In the genomic region with DNA sequence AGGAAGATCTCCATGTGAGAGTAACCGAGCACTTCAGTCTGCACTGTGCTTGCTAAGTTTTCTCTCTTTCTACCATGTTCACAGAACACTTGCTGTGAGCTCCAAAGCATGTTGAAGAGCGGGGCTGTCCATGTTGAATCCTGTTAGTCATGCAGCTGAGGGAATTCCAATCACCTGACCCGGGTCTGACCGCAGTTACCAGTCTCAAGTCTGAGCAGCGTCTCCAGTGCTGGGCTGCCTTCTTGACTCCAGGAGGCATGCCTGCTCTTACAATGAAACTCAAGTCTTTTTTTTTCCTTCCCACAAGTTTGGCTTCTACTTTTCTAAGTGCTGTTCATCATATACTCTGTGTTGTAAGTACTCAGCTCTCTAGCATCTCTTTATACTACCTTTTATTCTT, we compare ENCODE assay signal across 13 cellular contexts. TPM values are rescaled to one million over a fixed set of nuclear protein-coding genes. Genes with fewer than 3 reads are reported as not detected.
DNase-seq lines count a peak whose midpoint lies in the region; ATAC-seq and TF ChIP-seq lines count a peak whose summit lies in the region.
"Had no signal": no experiment of that assay in that cellular context is flagged by ENCODE, and none has a peak within 500 bp of the region (broad histone marks: within the 10 kb centered on the region; RNA-seq: fewer than 3 reads in every experiment).

No MANE protein-coding gene starts in this region.

- POLR2A ChIA-PET in OCI-LY7 (lab: Charles Lee): no interaction called here

- peaks cover 33% of the 10 kb centered on the region for H3K4me1 Mint-ChIP-seq in activated naive CD8-positive, alpha-beta T cell treated with anti-CD3 and anti-CD28 coated beads for 36 hours

- no peak for TF ChIP-seq CTCF in OCI-LY7 (conservative IDR thresholded peaks at IDR 0.05; ENCODE audit: low read length)

- H3K9me3 ChIP-seq in OCI-LY7 (ENCODE audit: low read length): peaks cover 5% of the 10 kb centered on the region; the same call in 1 of the 2 replicates
- H3K9me3 ChIP-seq: ascending aorta, upper lobe of right lung had no signal

- H3K27me3 Mint-ChIP-seq in activated naive CD8-positive, alpha-beta T cell treated with anti-CD3 and anti-CD28 coated beads for 36 hours: peaks cover 40% of the 10 kb centered on the region

- no peak overlapping the region for H3K27ac Mint-ChIP-seq in activated naive CD8-positive, alpha-beta T cell treated with anti-CD3 and anti-CD28 coated beads for 36 hours
- H3K27ac Mint-ChIP-seq: activated CD8-positive, alpha-beta T cell treated with anti-CD3 and anti-CD28 coated beads for 36 hours had no signal

- no peak overlapping the region for H3K4me3 ChIP-seq in OCI-LY7 (ENCODE audit: low read depth, low read length, poor library complexity, severe bottlenecking)
- H3K4me3 ChIP-seq: ascending aorta, upper lobe of right lung had no signal

- 0 out of 2 replicates have a peak overlapping the region, but pooled peaks have one; percentile 15 for H2AFZ ChIP-seq in OCI-LY7 (ENCODE audit: low read length)

- no peaks in the 10 kb centered on the region for H3K9me2 ChIP-seq in OCI-LY7 (ENCODE audit: insufficient read depth, low read length)

- intact Hi-C loops in OCI-LY7 (cut with micrococcal nuclease; ENCODE audit: unreplicated experiment): no loop called here

- H3K36me3 Mint-ChIP-seq in activated naive CD8-positive, alpha-beta T cell treated with anti-CD3 and anti-CD28 coated beads for 36 hours: no peaks in the 10 kb centered on the region

- ATAC-seq in GM18511 (IDR thresholded peaks at IDR 0.05; ENCODE audit: unreplicated experiment): no peak
- ATAC-seq: activated CD8-positive, alpha-beta T cell treated with anti-CD3 and anti-CD28 coated beads for 36 hours; upper lobe of right lung had no signal

- H3K4me1 ChIP-seq in OCI-LY7 (ENCODE audit: insufficient read depth, low read length, poor library complexity, severe bottlenecking): peaks cover 35% of the 10 kb centered on the region
- H3K4me1 ChIP-seq: ascending aorta had no signal

- no peaks in the 10 kb centered on the region for H3K36me3 ChIP-seq in OCI-LY7 (ENCODE audit: insufficient read depth, low read length)
- H3K36me3 ChIP-seq: ascending aorta, upper lobe of right lung had no signal

- DNase-seq in EH (ENCODE audit: low read depth) (peak; percentile 93), OCI-LY7 (ENCODE audit: low spot score) (no peak), dermis blood vessel endothelial cell (peak; percentile 32), myocyte (ENCODE audit: low read depth) (peak; percentile 96), medulla oblongata (ENCODE audit: extremely low spot score) (no peak)
- no peak for DNase-seq in effector CD4-positive, alpha-beta T cell
- DNase-seq in activated naive CD8-positive, alpha-beta T cell treated with anti-CD3 and anti-CD28 coated beads for 36 hours: no peak
- DNase-seq: activated CD8-positive, alpha-beta T cell treated with anti-CD3 and anti-CD28 coated beads for 36 hours; DMS53; NCI-H2081; upper lobe of right lung had no signal

- CTCF ChIA-PET in OCI-LY7 (lab: Charles Lee; ENCODE audit: unreplicated experiment): no interaction called here

- H3K4me3 Mint-ChIP-seq in activated naive CD8-positive, alpha-beta T cell treated with anti-CD3 and anti-CD28 coated beads for 36 hours: no peak overlapping the region
- H3K4me3 Mint-ChIP-seq: activated CD8-positive, alpha-beta T cell treated with anti-CD3 and anti-CD28 coated beads for 36 hours had no signal

- H3K79me2 ChIP-seq in OCI-LY7 (ENCODE audit: insufficient read depth, low read depth, low read length): no peaks in the 10 kb centered on the region

- BruUV-seq in OCI-LY7 (replicated peaks; lab: Mats Ljungman, UMichigan): no TSS peak

- H3K9me3 Mint-ChIP-seq in activated naive CD8-positive, alpha-beta T cell treated with anti-CD3 and anti-CD28 coated beads for 36 hours: no peaks in the 10 kb centered on the region
- H3K9me3 Mint-ChIP-seq: activated CD8-positive, alpha-beta T cell treated with anti-CD3 and anti-CD28 coated beads for 36 hours had no signal

- no peak overlapping the region for H3K27ac ChIP-seq in OCI-LY7 (ENCODE audit: low read depth, low read length, poor library complexity, severe bottlenecking)
- H3K27ac ChIP-seq: ascending aorta, upper lobe of right lung had no signal

- H4K20me1 ChIP-seq in OCI-LY7 (ENCODE audit: insufficient read depth, low read length): no peaks in the 10 kb centered on the region

- H3K4me2 ChIP-seq in OCI-LY7 (ENCODE audit: low read length): no peak overlapping the region

RNA-seq across cellular contexts. Expression of gene HOXB1, which starts 44.3 kb away (rescaled TPM):
- total RNA-seq in OCI-LY7 (2014; rRNA removed; shearing (Covaris generic)): not detected in 2 replicates
- total RNA-seq in OCI-LY7 (2022) (not detected in 2 replicates), dermis blood vessel endothelial cell (not detected in 2 replicates), myocyte (not detected in 2 replicates)
- not detected for polyA plus RNA-seq in myocyte (2012)
- not detected for total RNA-seq in activated naive CD8-positive, alpha-beta T cell treated with anti-CD3 and anti-CD28 coated beads for 36 hours
- total RNA-seq: activated CD8-positive, alpha-beta T cell treated with anti-CD3 and anti-CD28 coated beads for 36 hours; ascending aorta; upper lobe of right lung had no signal

RNA-seq across cellular contexts. Expression of gene SKAP1, which starts 56.5 kb away (rescaled TPM):
- 0.13 TPM in 1 of 2 replicates, not detected in the other for total RNA-seq in OCI-LY7 (2014; rRNA removed; shearing (Covaris generic))
- 0.79 and 1.2 TPM in 2 replicates for total RNA-seq in OCI-LY7 (2022)
- 0.17 TPM in 1 of 2 replicates, not detected in the other for total RNA-seq in dermis blood vessel endothelial cell
- not detected in 2 replicates for total RNA-seq in myocyte
- 0.13 TPM for polyA plus RNA-seq in myocyte (2012)
- 10 to 100 TPM; 54.2 to 55.4 TPM for total RNA-seq in activated naive CD8-positive, alpha-beta T cell treated with anti-CD3 and anti-CD28 coated beads for 36 hours
- total RNA-seq: ascending aorta had no signal

RNA-seq across cellular contexts. Expression of gene HOXB2, which starts 58.4 kb away (rescaled TPM):
- not detected in 2 replicates for total RNA-seq in OCI-LY7 (2014; rRNA removed; shearing (Covaris generic))
- total RNA-seq in OCI-LY7 (2022) (not detected in 2 replicates), dermis blood vessel endothelial cell (4.8 and 5.2 TPM in 2 replicates), myocyte (39.0 and 43.9 TPM in 2 replicates)
- polyA plus RNA-seq in myocyte (2012): 33.5 TPM
- 1 to 10 TPM; 7.4 to 7.7 TPM for total RNA-seq in activated naive CD8-positive, alpha-beta T cell treated with anti-CD3 and anti-CD28 coated beads for 36 hours

Comparison
In these comparisons a context has a peak if more than half of its experiments do, and no peak if none do; other contexts are left out.
1. DNase-seq: peak in EH (single experiment), dermis blood vessel endothelial cell (single experiment) and myocyte (single experiment); none in OCI-LY7 (single experiment), effector CD4-positive, alpha-beta T cell (single experiment), activated naive CD8-positive, alpha-beta T cell treated with anti-CD3 and anti-CD28 coated beads for 36 hours (single experiment) and medulla oblongata (single experiment).
2. RNA of gene SKAP1, which starts 56.5 kb away (total RNA-seq): 54.2 to 55.4 TPM in activated naive CD8-positive, alpha-beta T cell treated with anti-CD3 and anti-CD28 coated beads for 36 hours; 0.13 to 1.2 TPM in OCI-LY7, 0.17 TPM in dermis blood vessel endothelial cell and not detected in myocyte; every median in the first group is over 10 times any median in the second.